25 cellular contexts compared by ENCODE assay signal in the genomic region with DNA sequence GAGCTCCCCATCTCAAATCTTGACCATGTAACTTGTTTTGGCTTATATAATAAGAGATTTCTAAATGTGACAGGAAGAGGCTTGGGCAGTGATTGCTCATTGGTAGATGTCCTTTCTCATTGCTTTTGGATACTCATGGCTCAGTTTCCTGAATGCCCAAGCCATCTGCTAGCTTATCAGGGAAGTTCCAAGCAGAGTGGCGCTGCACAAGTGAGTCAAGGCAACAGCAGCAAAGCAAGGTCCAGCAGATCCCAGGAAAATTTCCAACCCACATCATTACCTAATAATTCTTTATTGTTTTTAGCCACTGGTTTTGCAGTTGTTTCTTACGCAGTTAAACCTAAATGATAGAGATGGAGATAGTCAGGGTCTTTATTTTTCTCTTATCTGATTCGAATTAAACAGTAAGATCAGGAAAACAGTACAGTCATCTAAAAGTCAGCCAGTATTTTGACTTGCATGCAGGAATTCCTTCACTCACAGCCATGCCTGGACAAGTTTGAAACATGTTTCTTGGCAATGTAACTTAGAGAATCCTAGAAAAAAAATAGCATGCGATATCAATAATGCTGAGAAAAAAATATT.
DNase-seq lines count a peak whose midpoint lies in the region; ATAC-seq, FAIRE-seq and TF ChIP-seq lines count a peak whose summit lies in the region.
"Had no signal": no experiment of that assay in that cellular context is flagged by ENCODE, and none has a peak within 500 bp of the region (broad histone marks: within the 10 kb centered on the region; RNA-seq: fewer than 3 reads in every experiment).

No MANE protein-coding gene starts in this region.

- no peak for TF ChIP-seq POLR2A in breast epithelium (IDR thresholded peaks at IDR 0.05)

- H3K9me3 ChIP-seq in breast epithelium (no peaks in the 10 kb centered on the region), adipocyte (ENCODE audit: control insufficient read depth, low read length) (no peaks in the 10 kb centered on the region), upper lobe of right lung (no peaks in the 10 kb centered on the region)
- H3K9me3 ChIP-seq: heart right ventricle, neutrophil had no signal

- ATAC-seq in foreskin keratinocyte (peak; percentile 89), upper lobe of right lung (no peak)
- ATAC-seq: CD8-positive, alpha-beta T cell; heart right ventricle; left ventricle myocardium superior; stimulated activated memory B cell treated with anti-CD40 and anti-IgM and Interleukin-4, amounts not matched to agents 10 μg/mL and 1 μg/mL and 100 μg/mL, for 72 hours had no signal

- no peak overlapping the region for H3K27ac ChIP-seq in breast epithelium
- no peak overlapping the region for H3K27ac ChIP-seq in foreskin keratinocyte
- no peak overlapping the region for H3K27ac ChIP-seq in upper lobe of right lung
- H3K27ac ChIP-seq: 22Rv1, heart right ventricle, neutrophil, skin epidermis had no signal

- in situ Hi-C loops in G401 (cut with HindIII; ENCODE audit: low sequenced_read_pairs) = no loop called here

- H3K4me1 ChIP-seq in breast epithelium (no peaks in the 10 kb centered on the region), adipocyte (ENCODE audit: control insufficient read depth, insufficient read depth, low read length) (no peaks in the 10 kb centered on the region), foreskin keratinocyte (peaks cover 33% of the 10 kb centered on the region), upper lobe of right lung (no peaks in the 10 kb centered on the region)
- H3K4me1 ChIP-seq: heart right ventricle had no signal

- no peaks in the 10 kb centered on the region for H3K27me3 Mint-ChIP-seq in MCF 10A (ENCODE audit: insufficient read depth, unreplicated experiment)
- H3K27me3 Mint-ChIP-seq: activated B cell treated with CpG ODN at 0.5 μM for 24 hours; dendritic cell treated with granulocyte-macrophage colony-stimulating factor and Interleukin-4, amounts not matched to agents 40 ng/mL and 50 ng/mL, for 4 days; stimulated activated memory B cell treated with anti-CD40 and anti-IgM and Interleukin-4, amounts not matched to agents 10 μg/mL and 1 μg/mL and 100 μg/mL, for 72 hours had no signal

- no peak overlapping the region for H3K4me3 ChIP-seq in breast epithelium
- no peak overlapping the region for H3K4me3 ChIP-seq in adipocyte (ENCODE audit: low read length)
- H3K4me3 ChIP-seq in upper lobe of right lung = no peak overlapping the region
- H3K4me3 ChIP-seq: heart right ventricle, skin epidermis had no signal

- intact Hi-C loops in MCF 10A (cut with micrococcal nuclease) (no loop called here), breast epithelium (cut with DNase I; ENCODE audit: low total_unique reads) (no loop called here), upper lobe of right lung (cut with DNase I) (no loop called here)

- POLR2A ChIA-PET in MCF 10A (lab: Yijun Ruan, JAX) = interaction anchor here (0.5 to 0.9 kb wide), 4 partner anchors 10 to 124 kb away, joined by 3 to 4 read pairs (median 4); no protein-coding TSS in a partner anchor

- DNase-seq in MCF 10A (ENCODE audit: unreplicated experiment) = peak; percentile 50
- DNase-seq in breast epithelium (ENCODE audit: low spot score in 2 of 2) = no peak
- peak; percentile 34 for DNase-seq in adipocyte (ENCODE audit: low read depth)
- peak; percentile 82 to 92 for DNase-seq in foreskin keratinocyte
- no peak for DNase-seq in RCC 7860 (ENCODE audit: low spot score)
- no peak for DNase-seq in G401 (ENCODE audit: low spot score)
- DNase-seq in upper lobe of right lung = no peak
- no peak for DNase-seq in activated effector memory CD4-positive, alpha-beta T cell treated with anti-CD3 and anti-CD28 coated beads, Interleukin-2, amount 50 U/mL, for 16 hours
- DNase-seq: activated B cell treated with CpG ODN at 0.5 μM for 24 hours; activated CD4-positive, alpha-beta T cell treated with anti-CD3 and anti-CD28 coated beads, Interleukin-2, amount 50 U/mL, for 48 hours; activated effector memory CD4-positive, alpha-beta T cell treated with Interleukin-2 at 50 U/mL for 16 hours; CD8-positive, alpha-beta T cell; DMS53; heart right ventricle; left ventricle myocardium superior; NCI-H1417 treated with DMSO at 0.1 percent for 48 hours; NCI-H524; stimulated activated CD4-positive, alpha-beta T cell treated with anti-CD3 and anti-CD28 coated beads, Interleukin-2, amount 100 ng/mL, for 24 hours; T-helper 9 cell had no signal

- TF ChIP-seq CTCF in MCF 10A (IDR thresholded peaks at IDR 0.05; ENCODE audit: unreplicated experiment) (no peak), breast epithelium (IDR thresholded peaks at IDR 0.05) (no peak), foreskin keratinocyte (conservative IDR thresholded peaks at IDR 0.05) (peak; percentile 6), upper lobe of right lung (IDR thresholded peaks at IDR 0.05) (no peak)

- no peak overlapping the region for H3K9ac ChIP-seq in adipocyte (ENCODE audit: low read length)

- FAIRE-seq in RCC 7860 (lab: Jason Lieb, UNC) = no peak
- FAIRE-seq: endometrium had no signal

- H3K36me3 ChIP-seq in breast epithelium (no peaks in the 10 kb centered on the region), adipocyte (ENCODE audit: control insufficient read depth, insufficient read depth, low read length, severe bottlenecking) (no peaks in the 10 kb centered on the region), upper lobe of right lung (no peaks in the 10 kb centered on the region)
- H3K36me3 ChIP-seq: heart right ventricle, neutrophil had no signal

- H3K4me1 Mint-ChIP-seq in MCF 10A (ENCODE audit: insufficient read depth, unreplicated experiment) = peaks cover 11% of the 10 kb centered on the region
- H3K4me1 Mint-ChIP-seq: activated B cell treated with CpG ODN at 0.5 μM for 24 hours; stimulated activated memory B cell treated with anti-CD40 and anti-IgM and Interleukin-4, amounts not matched to agents 10 μg/mL and 1 μg/mL and 100 μg/mL, for 72 hours had no signal

- peak overlapping the region; percentile 26 for H3K4me3 Mint-ChIP-seq in MCF 10A (ENCODE audit: unreplicated experiment)
- H3K4me3 Mint-ChIP-seq: activated B cell treated with CpG ODN at 0.5 μM for 24 hours; CD8-positive, alpha-beta T cell; dendritic cell treated with granulocyte-macrophage colony-stimulating factor and Interleukin-4, amounts not matched to agents 40 ng/mL and 50 ng/mL, for 4 days; stimulated activated memory B cell treated with anti-CD40 and anti-IgM and Interleukin-4, amounts not matched to agents 10 μg/mL and 1 μg/mL and 100 μg/mL, for 72 hours had no signal

- BruUV-seq in MCF 10A (replicated peaks; lab: Mats Ljungman, UMichigan) = no TSS peak

- peak overlapping the region; percentile 93 for H3K27ac Mint-ChIP-seq in MCF 10A (ENCODE audit: low read depth, unreplicated experiment)
- H3K27ac Mint-ChIP-seq: activated B cell treated with CpG ODN at 0.5 μM for 24 hours; CD8-positive, alpha-beta T cell; dendritic cell treated with granulocyte-macrophage colony-stimulating factor and Interleukin-4, amounts not matched to agents 40 ng/mL and 50 ng/mL, for 4 days; stimulated activated memory B cell treated with anti-CD40 and anti-IgM and Interleukin-4, amounts not matched to agents 10 μg/mL and 1 μg/mL and 100 μg/mL, for 72 hours had no signal

- no peaks in the 10 kb centered on the region for H3K9me3 Mint-ChIP-seq in MCF 10A (ENCODE audit: unreplicated experiment)
- H3K9me3 Mint-ChIP-seq: activated B cell treated with CpG ODN at 0.5 μM for 24 hours; CD8-positive, alpha-beta T cell; dendritic cell treated with granulocyte-macrophage colony-stimulating factor and Interleukin-4, amounts not matched to agents 40 ng/mL and 50 ng/mL, for 4 days; stimulated activated memory B cell treated with anti-CD40 and anti-IgM and Interleukin-4, amounts not matched to agents 10 μg/mL and 1 μg/mL and 100 μg/mL, for 72 hours had no signal

- H3K27me3 ChIP-seq in breast epithelium = no peaks in the 10 kb centered on the region
- no peaks in the 10 kb centered on the region for H3K27me3 ChIP-seq in adipocyte (replicated peaks; ENCODE audit: control insufficient read depth, insufficient read depth, low read length)
- no peaks in the 10 kb centered on the region for H3K27me3 ChIP-seq in foreskin keratinocyte
- H3K27me3 ChIP-seq in upper lobe of right lung = no peaks in the 10 kb centered on the region
- H3K27me3 ChIP-seq: neutrophil had no signal

- peaks cover 6% of the 10 kb centered on the region for H3K36me3 Mint-ChIP-seq in MCF 10A (ENCODE audit: insufficient read depth, unreplicated experiment)
- H3K36me3 Mint-ChIP-seq: CD8-positive, alpha-beta T cell; stimulated activated memory B cell treated with anti-CD40 and anti-IgM and Interleukin-4, amounts not matched to agents 10 μg/mL and 1 μg/mL and 100 μg/mL, for 72 hours had no signal

- CTCF ChIA-PET in MCF 10A (lab: Yijun Ruan, JAX) = interaction anchor here (0.7 kb wide), 1 partner anchor 29 kb away, joined by 3 read pairs; no protein-coding TSS in a partner anchor

Comparison
In these comparisons a context has a peak if more than half of its experiments do, and no peak if none do; other contexts are left out.
1. DNase-seq: peak in MCF 10A (single experiment), adipocyte (single experiment) and foreskin keratinocyte (2 of 2); none in breast epithelium (0 of 2), RCC 7860 (single experiment), G401 (single experiment), upper lobe of right lung (single experiment) and activated effector memory CD4-positive, alpha-beta T cell treated with anti-CD3 and anti-CD28 coated beads, Interleukin-2, amount 50 U/mL, for 16 hours (single experiment).